In the genomic region with DNA sequence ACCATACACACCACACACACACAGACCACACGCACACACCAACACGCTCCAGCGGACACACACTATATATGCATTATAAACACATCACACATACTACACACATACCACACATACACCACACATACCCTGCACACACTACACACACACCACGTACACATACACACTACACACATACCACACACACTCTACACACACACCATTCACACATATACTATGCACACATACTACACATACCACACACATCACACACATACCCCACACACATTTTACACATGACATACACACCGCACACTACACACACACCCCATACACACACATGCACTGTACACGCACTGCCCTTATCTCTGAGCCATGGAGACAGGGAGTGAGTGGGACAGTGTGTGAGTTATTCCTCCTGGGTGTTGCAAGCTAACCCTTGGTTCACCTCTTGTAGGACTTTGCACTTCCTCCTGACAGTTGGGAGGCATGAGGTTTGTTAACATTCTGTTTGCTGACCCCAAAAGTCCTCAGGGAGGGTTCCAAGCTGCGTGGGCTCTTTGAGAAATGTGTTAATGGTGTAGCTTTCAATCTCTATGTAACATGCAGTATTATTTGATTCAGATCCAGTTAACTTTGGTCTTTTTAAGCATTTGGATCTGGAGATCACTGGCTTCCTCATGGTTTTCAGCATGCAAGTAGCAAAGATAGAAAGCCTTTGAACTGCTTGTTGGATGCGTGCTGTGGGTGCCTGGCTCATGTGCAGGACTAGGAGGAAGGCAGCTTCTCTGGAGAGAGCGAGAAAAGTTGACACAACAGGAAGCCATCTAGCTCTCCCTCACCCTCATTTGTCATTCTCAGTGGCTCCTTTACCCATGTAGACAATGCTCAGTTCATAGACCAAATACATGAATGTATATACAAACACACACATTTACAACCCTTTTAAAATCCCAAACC, we compare ENCODE assay signal across 2 cellular contexts.
A peak's percentile ranks its signal among the peaks of the same experiment; 100 is the strongest.
TF ChIP-seq lines count a peak whose summit lies in the region.

No MANE protein-coding gene starts in this region.

TF ChIP-seq in HEK293, 187 proteins besides CTCF, POLR2A, EP300 and RAD21:
- 0 out of 2 replicates have a peak, but pooled peaks have one; percentile 3 for TF ChIP-seq ZNF266 (tag by site-specific recombination; IDR thresholded peaks at IDR 0.05; ENCODE audit: low read depth)
- TF ChIP-seq ZNF473 (tag by site-specific recombination; IDR thresholded peaks at IDR 0.05): 0 out of 2 replicates have a peak, but pooled peaks have one; percentile 1
- TF ChIP-seq KLF10 (tag by site-specific recombination; IDR thresholded peaks at IDR 0.05): no peak
- TF ChIP-seq, protein P1, sequence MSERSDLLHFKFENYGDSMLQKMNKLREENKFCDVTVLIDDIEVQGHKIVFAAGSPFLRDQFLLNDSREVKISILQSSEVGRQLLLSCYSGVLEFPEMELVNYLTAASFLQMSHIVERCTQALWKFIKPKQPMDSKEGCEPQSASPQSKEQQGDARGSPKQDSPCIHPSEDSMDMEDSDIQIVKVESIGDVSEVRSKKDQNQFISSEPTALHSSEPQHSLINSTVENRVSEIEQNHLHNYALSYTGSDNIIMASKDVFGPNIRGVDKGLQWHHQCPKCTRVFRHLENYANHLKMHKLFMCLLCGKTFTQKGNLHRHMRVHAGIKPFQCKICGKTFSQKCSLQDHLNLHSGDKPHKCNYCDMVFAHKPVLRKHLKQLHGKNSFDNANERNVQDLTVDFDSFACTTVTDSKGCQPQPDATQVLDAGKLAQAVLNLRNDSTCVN (tag by site-specific recombination; optimal IDR thresholded peaks at IDR 0.05): peak; percentile 0

TF ChIP-seq in H1, 55 proteins besides CTCF, POLR2A, EP300 and RAD21:
- TF ChIP-seq SP4 (IDR thresholded peaks at IDR 0.05; ENCODE audit: low read length) (no peak), TEAD4 (IDR thresholded peaks at IDR 0.05; ENCODE audit: low read depth, low read length) (no peak), CHD1 (IDR thresholded peaks at IDR 0.05; ENCODE audit: low read depth, low read length) (no peak), KDM1A (IDR thresholded peaks at IDR 0.05; ENCODE audit: borderline replicate concordance, low read length) (no peak)
- TF ChIP-seq, protein P2, sequence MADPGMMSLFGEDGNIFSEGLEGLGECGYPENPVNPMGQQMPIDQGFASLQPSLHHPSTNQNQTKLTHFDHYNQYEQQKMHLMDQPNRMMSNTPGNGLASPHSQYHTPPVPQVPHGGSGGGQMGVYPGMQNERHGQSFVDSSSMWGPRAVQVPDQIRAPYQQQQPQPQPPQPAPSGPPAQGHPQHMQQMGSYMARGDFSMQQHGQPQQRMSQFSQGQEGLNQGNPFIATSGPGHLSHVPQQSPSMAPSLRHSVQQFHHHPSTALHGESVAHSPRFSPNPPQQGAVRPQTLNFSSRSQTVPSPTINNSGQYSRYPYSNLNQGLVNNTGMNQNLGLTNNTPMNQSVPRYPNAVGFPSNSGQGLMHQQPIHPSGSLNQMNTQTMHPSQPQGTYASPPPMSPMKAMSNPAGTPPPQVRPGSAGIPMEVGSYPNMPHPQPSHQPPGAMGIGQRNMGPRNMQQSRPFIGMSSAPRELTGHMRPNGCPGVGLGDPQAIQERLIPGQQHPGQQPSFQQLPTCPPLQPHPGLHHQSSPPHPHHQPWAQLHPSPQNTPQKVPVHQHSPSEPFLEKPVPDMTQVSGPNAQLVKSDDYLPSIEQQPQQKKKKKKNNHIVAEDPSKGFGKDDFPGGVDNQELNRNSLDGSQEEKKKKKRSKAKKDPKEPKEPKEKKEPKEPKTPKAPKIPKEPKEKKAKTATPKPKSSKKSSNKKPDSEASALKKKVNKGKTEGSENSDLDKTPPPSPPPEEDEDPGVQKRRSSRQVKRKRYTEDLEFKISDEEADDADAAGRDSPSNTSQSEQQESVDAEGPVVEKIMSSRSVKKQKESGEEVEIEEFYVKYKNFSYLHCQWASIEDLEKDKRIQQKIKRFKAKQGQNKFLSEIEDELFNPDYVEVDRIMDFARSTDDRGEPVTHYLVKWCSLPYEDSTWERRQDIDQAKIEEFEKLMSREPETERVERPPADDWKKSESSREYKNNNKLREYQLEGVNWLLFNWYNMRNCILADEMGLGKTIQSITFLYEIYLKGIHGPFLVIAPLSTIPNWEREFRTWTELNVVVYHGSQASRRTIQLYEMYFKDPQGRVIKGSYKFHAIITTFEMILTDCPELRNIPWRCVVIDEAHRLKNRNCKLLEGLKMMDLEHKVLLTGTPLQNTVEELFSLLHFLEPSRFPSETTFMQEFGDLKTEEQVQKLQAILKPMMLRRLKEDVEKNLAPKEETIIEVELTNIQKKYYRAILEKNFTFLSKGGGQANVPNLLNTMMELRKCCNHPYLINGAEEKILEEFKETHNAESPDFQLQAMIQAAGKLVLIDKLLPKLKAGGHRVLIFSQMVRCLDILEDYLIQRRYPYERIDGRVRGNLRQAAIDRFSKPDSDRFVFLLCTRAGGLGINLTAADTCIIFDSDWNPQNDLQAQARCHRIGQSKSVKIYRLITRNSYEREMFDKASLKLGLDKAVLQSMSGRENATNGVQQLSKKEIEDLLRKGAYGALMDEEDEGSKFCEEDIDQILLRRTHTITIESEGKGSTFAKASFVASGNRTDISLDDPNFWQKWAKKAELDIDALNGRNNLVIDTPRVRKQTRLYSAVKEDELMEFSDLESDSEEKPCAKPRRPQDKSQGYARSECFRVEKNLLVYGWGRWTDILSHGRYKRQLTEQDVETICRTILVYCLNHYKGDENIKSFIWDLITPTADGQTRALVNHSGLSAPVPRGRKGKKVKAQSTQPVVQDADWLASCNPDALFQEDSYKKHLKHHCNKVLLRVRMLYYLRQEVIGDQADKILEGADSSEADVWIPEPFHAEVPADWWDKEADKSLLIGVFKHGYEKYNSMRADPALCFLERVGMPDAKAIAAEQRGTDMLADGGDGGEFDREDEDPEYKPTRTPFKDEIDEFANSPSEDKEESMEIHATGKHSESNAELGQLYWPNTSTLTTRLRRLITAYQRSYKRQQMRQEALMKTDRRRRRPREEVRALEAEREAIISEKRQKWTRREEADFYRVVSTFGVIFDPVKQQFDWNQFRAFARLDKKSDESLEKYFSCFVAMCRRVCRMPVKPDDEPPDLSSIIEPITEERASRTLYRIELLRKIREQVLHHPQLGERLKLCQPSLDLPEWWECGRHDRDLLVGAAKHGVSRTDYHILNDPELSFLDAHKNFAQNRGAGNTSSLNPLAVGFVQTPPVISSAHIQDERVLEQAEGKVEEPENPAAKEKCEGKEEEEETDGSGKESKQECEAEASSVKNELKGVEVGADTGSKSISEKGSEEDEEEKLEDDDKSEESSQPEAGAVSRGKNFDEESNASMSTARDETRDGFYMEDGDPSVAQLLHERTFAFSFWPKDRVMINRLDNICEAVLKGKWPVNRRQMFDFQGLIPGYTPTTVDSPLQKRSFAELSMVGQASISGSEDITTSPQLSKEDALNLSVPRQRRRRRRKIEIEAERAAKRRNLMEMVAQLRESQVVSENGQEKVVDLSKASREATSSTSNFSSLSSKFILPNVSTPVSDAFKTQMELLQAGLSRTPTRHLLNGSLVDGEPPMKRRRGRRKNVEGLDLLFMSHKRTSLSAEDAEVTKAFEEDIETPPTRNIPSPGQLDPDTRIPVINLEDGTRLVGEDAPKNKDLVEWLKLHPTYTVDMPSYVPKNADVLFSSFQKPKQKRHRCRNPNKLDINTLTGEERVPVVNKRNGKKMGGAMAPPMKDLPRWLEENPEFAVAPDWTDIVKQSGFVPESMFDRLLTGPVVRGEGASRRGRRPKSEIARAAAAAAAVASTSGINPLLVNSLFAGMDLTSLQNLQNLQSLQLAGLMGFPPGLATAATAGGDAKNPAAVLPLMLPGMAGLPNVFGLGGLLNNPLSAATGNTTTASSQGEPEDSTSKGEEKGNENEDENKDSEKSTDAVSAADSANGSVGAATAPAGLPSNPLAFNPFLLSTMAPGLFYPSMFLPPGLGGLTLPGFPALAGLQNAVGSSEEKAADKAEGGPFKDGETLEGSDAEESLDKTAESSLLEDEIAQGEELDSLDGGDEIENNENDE (IDR thresholded peaks at IDR 0.05; ENCODE audit: insufficient replicate concordance, low read length): no peak
- TF ChIP-seq, protein P3, sequence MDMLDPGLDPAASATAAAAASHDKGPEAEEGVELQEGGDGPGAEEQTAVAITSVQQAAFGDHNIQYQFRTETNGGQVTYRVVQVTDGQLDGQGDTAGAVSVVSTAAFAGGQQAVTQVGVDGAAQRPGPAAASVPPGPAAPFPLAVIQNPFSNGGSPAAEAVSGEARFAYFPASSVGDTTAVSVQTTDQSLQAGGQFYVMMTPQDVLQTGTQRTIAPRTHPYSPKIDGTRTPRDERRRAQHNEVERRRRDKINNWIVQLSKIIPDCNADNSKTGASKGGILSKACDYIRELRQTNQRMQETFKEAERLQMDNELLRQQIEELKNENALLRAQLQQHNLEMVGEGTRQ (IDR thresholded peaks at IDR 0.05; ENCODE audit: low read length): no peak
TF ChIP-seq in H1: peak in this region for 0.
